13 cellular contexts compared by ENCODE assay signal in the genomic region with DNA sequence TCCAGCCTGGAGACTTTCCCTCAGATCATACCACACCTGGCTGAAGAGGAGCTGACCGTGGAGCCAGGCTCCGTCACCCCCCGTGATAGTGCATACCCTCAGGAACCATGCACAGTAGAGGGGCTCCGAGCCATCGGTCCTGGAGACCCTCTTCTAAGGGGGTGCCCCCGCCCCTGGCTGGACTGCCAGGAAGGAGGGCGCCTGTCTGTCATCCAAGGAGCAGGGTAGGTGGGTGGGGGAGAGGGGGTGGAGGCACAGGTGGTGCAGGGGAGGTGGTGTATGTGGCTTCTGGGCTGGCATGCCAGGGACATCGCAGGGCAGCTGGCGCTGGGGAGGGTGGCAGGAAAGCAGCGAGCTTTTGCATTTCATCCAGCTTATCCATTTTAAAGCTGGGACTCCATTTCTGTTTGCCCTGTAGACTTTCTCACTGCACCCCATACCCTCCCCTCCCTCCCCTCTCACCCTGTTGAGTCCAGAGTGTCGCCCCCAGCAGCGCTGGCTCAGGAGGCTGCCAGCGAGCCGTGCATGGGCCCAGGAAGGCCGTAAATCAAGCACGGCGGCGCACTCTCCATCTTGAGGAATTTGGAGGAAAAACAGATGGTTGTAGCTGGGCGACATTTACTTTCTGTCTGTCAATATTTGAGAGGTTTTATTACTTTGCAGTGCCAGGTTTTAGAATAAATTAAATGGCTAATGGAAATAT. TPM values are rescaled to one million over a fixed set of nuclear protein-coding genes. Genes with fewer than 3 reads are reported as not detected.
DNase-seq lines count a peak whose midpoint lies in the region; ATAC-seq and TF ChIP-seq lines count a peak whose summit lies in the region.
"Had no signal": no experiment of that assay in that cellular context is flagged by ENCODE, and none has a peak within 500 bp of the region (broad histone marks: within the 10 kb centered on the region; RNA-seq: fewer than 3 reads in every experiment).

No MANE protein-coding gene starts in this region.

- TF ChIP-seq EP300 in transverse colon (IDR thresholded peaks at IDR 0.05; ENCODE audit: low read depth), result no peak

- H3K36me3 ChIP-seq in transverse colon, result no peaks in the 10 kb centered on the region
- H3K36me3 ChIP-seq: ovary, WERI-Rb-1 had no signal

- ATAC-seq in stimulated activated naive CD8-positive, alpha-beta T cell treated with anti-CD3 and anti-CD28 coated beads, Interleukin-15, Interleukin-2, amounts not matched to agents 100 U/mL and 50 U/mL, for 24 hours, result no peak
- ATAC-seq: effector memory CD8-positive, alpha-beta T cell; left ventricle myocardium superior had no signal

- no peaks in the 10 kb centered on the region for H3K27me3 ChIP-seq in transverse colon
- H3K27me3 ChIP-seq: ovary had no signal

- peak overlapping the region in 3 of 5 experiments; percentile 38 to 94 (median 62) for H3K27ac Mint-ChIP-seq in brain
- H3K27ac Mint-ChIP-seq: effector memory CD8-positive, alpha-beta T cell; stimulated activated naive CD8-positive, alpha-beta T cell treated with anti-CD3 and anti-CD28 coated beads, Interleukin-15, Interleukin-2, amounts not matched to agents 100 ng/mL and 50 ng/mL, for 24 hours had no signal

- intact Hi-C loops in transverse colon (cut with DNase I; ENCODE audit: low total_unique reads), result no loop called here

- H3K27me3 Mint-ChIP-seq in brain, result peaks cover 7% of the 10 kb centered on the region
- H3K27me3 Mint-ChIP-seq: stimulated activated naive CD8-positive, alpha-beta T cell treated with anti-CD3 and anti-CD28 coated beads, Interleukin-15, Interleukin-2, amounts not matched to agents 100 ng/mL and 50 ng/mL, for 24 hours had no signal

- peaks cover 68% of the 10 kb centered on the region for H3K4me1 Mint-ChIP-seq in brain

- DNase-seq in NCI-H1694 (lab: John Stamatoyannopoulos, UW), result peak; percentile 52
- peak; percentile 59 for DNase-seq in myocyte (ENCODE audit: low read depth)
- no peak for DNase-seq in transverse colon
- DNase-seq in HCEC 1CT, result no peak
- no peak for DNase-seq in HuH-7.5 (ENCODE audit: low spot score)
- no peak for DNase-seq in stimulated activated naive CD8-positive, alpha-beta T cell treated with anti-CD3 and anti-CD28 coated beads, Interleukin-15, Interleukin-2, amounts not matched to agents 100 U/mL and 50 U/mL, for 24 hours
- DNase-seq: effector memory CD8-positive, alpha-beta T cell; left ventricle myocardium superior; SIG-M5; WERI-Rb-1 had no signal

- H3K4me3 Mint-ChIP-seq in brain, result no peak overlapping the region
- H3K4me3 Mint-ChIP-seq: effector memory CD8-positive, alpha-beta T cell; stimulated activated naive CD8-positive, alpha-beta T cell treated with anti-CD3 and anti-CD28 coated beads, Interleukin-15, Interleukin-2, amounts not matched to agents 100 ng/mL and 50 ng/mL, for 24 hours had no signal

- no peak for TF ChIP-seq POLR2A in transverse colon (IDR thresholded peaks at IDR 0.05)

- H3K9me3 Mint-ChIP-seq in brain, result no peaks in the 10 kb centered on the region
- H3K9me3 Mint-ChIP-seq: effector memory CD8-positive, alpha-beta T cell; stimulated activated naive CD8-positive, alpha-beta T cell treated with anti-CD3 and anti-CD28 coated beads, Interleukin-15, Interleukin-2, amounts not matched to agents 100 ng/mL and 50 ng/mL, for 24 hours had no signal

- in situ Hi-C loops in transverse colon (cut with MboI; ENCODE audit: low pct_ligation_motif_present in 1 of 4, low pct_unique_long_range_greater_than_20kb in 1 of 4, low sequenced_read_pairs in 3 of 4), result no loop called here

- no peak overlapping the region for H3K4me3 ChIP-seq in transverse colon
- H3K4me3 ChIP-seq: ovary had no signal

- H3K27ac ChIP-seq in transverse colon, result peak overlapping the region; percentile 48 to 83 (median 65)
- H3K27ac ChIP-seq: ovary, WERI-Rb-1 had no signal

- peaks cover 16 to 36% (median 24%) of the 10 kb centered on the region in 4 donors for H3K4me1 ChIP-seq in transverse colon

- 26 to 51% methylated on average over 5 to 19 of the region's 19 CpGs for WGBS in transverse colon (ENCODE audit: low coverage in 1 of 2), 2 donors

- no peaks in the 10 kb centered on the region for H3K36me3 Mint-ChIP-seq in brain

- TF ChIP-seq CTCF in brain (conservative IDR thresholded peaks at IDR 0.05), result no peak
- no peak for TF ChIP-seq CTCF in transverse colon (IDR thresholded peaks at IDR 0.05)

- no peaks in the 10 kb centered on the region for H3K9me3 ChIP-seq in transverse colon
- H3K9me3 ChIP-seq: ovary had no signal

RNA-seq across cellular contexts. Expression of gene HS6ST1, which starts 56.2 kb away (rescaled TPM):
- 64.3 TPM for polyA plus RNA-seq in brain (ENCODE audit: insufficient read depth, low read depth, low replicate concordance)
- total RNA-seq in myocyte, result 30.8 and 43.1 TPM in 2 replicates
- polyA plus RNA-seq in myocyte (2012), result 20.9 TPM
- total RNA-seq in transverse colon, result 10 to 100 TPM; 16.1 to 38.6 (median 26.5) TPM

Comparison
In these comparisons a context has a peak if more than half of its experiments do, and no peak if none do; other contexts are left out.
1. DNase-seq: peak in NCI-H1694 (single experiment) and myocyte (single experiment); none in transverse colon (single experiment), HCEC 1CT (single experiment), HuH-7.5 (single experiment) and stimulated activated naive CD8-positive, alpha-beta T cell treated with anti-CD3 and anti-CD28 coated beads, Interleukin-15, Interleukin-2, amounts not matched to agents 100 U/mL and 50 U/mL, for 24 hours (single experiment).